In genomic region chr2:110865188-110865587, GRCh38 we compare ENCODE assay signal across 9 cellular contexts.
A peak's percentile ranks its signal among the peaks of the same experiment; 100 is the strongest.
DNase-seq lines count a peak whose midpoint lies in the region; ATAC-seq and TF ChIP-seq lines count a peak whose summit lies in the region.
"Had no signal": no experiment of that assay in that cellular context is flagged by ENCODE, and none has a peak within 500 bp of the region (broad histone marks: within the 10 kb centered on the region; RNA-seq: fewer than 3 reads in every experiment).

No MANE protein-coding gene starts in this region.

- H3K36me3 ChIP-seq in ovary (no peaks in the 10 kb centered on the region), GM23338 (ENCODE audit: insufficient read depth) (no peaks in the 10 kb centered on the region), neuronal stem cell (replicated peaks in 1 of 2; ENCODE audit: control insufficient read depth in 2 of 2, insufficient read depth in 2 of 2, low read length in 2 of 2) (no peaks in the 10 kb centered on the region)
- H3K36me3 ChIP-seq: neutrophil had no signal

- no peak overlapping the region for H3K27ac Mint-ChIP-seq in GM23338

- no peaks in the 10 kb centered on the region for H4K20me1 ChIP-seq in GM23338 (replicated peaks; ENCODE audit: insufficient read depth)

- peaks cover 29% of the 10 kb centered on the region for H3K4me1 Mint-ChIP-seq in GM23338

- no peak overlapping the region for H2AK5ac ChIP-seq in neuronal stem cell (ENCODE audit: low read depth, low read length)

- H3K27ac ChIP-seq in ovary (no peak overlapping the region), GM23338 (ENCODE audit: low read depth) (no peak overlapping the region), neuronal stem cell (replicated peaks; ENCODE audit: low read length) (no peak overlapping the region)
- H3K27ac ChIP-seq: neutrophil had no signal

- no peak overlapping the region for H4K8ac ChIP-seq in neuronal stem cell (ENCODE audit: low read depth, low read length)

- H3K79me1 ChIP-seq in neuronal stem cell (ENCODE audit: low read depth, low read length) = no peaks in the 10 kb centered on the region

- WGBS in ovary, 3 donors = 70 to 77% (median 71%) methylated on average over 5 of the region's 5 CpGs
- WGBS in neuronal stem cell (ENCODE audit: extremely low coverage in 2 of 2, insufficient read length in 2 of 2, insufficient replicate concordance in 1 of 2), 2 donors = no CpG with 5 or more reads among the region's 5 CpGs

- ATAC-seq in GM18511 (IDR thresholded peaks at IDR 0.05; ENCODE audit: unreplicated experiment) (peak; percentile 96), GM21390 (IDR thresholded peaks at IDR 0.05; ENCODE audit: unreplicated experiment) (peak; percentile 96), HG03439 (IDR thresholded peaks at IDR 0.05; ENCODE audit: unreplicated experiment) (peak; percentile 96), GM23338 (no peak)

- H3K9ac ChIP-seq in neuronal stem cell (ENCODE audit: low read depth, low read length, poor library complexity) = no peak overlapping the region

- H3K9me2 ChIP-seq in GM23338 (ENCODE audit: insufficient read depth) = no peaks in the 10 kb centered on the region

- DNase-seq in epithelial cell of proximal tubule (ENCODE audit: low read depth) = peak; percentile 15
- DNase-seq in ovary = no peak
- no peak for DNase-seq in GM23338 (ENCODE audit: low spot score)
- DNase-seq in neuronal stem cell (ENCODE audit: low spot score) = no peak
- DNase-seq in activated gamma-delta T cell (lab: John Stamatoyannopoulos, UW) = no peak

- H2AFZ ChIP-seq in GM23338 (no peak overlapping the region), neuronal stem cell (ENCODE audit: low read length) (no peak overlapping the region)

- intact Hi-C loops in ovary (cut with DNase I) = no loop called here

- no peak overlapping the region for H3K4me2 ChIP-seq in GM23338
- H3K4me2 ChIP-seq in neuronal stem cell (ENCODE audit: insufficient read depth, low read length, poor library complexity, severe bottlenecking) = no peak overlapping the region

- no peaks in the 10 kb centered on the region for H3K79me2 ChIP-seq in GM23338 (replicated peaks; ENCODE audit: insufficient read depth)

- H4K91ac ChIP-seq in neuronal stem cell (ENCODE audit: low read depth, low read length, poor library complexity) = no peak overlapping the region

- H3K14ac ChIP-seq in neuronal stem cell (ENCODE audit: low read length) = no peak overlapping the region

- H2BK5ac ChIP-seq in neuronal stem cell (ENCODE audit: low read length) = no peak overlapping the region

- H2BK12ac ChIP-seq in neuronal stem cell (ENCODE audit: low read length) = no peak overlapping the region

- H3K9me3 ChIP-seq in ovary (no peaks in the 10 kb centered on the region), neuronal stem cell (replicated peaks in 1 of 2; ENCODE audit: control insufficient read depth in 2 of 2, insufficient read depth in 1 of 2, low read depth in 1 of 2, low read length in 2 of 2) (no peaks in the 10 kb centered on the region)
- H3K9me3 ChIP-seq: neutrophil had no signal

- no peak overlapping the region for H3K4me3 Mint-ChIP-seq in GM23338

- H3K27me3 Mint-ChIP-seq in GM23338 (ENCODE audit: insufficient read depth, low read depth, poor library complexity) = peaks cover 11% of the 10 kb centered on the region

- no peak overlapping the region for H3K18ac ChIP-seq in neuronal stem cell (ENCODE audit: low read length)

- H3K36me3 Mint-ChIP-seq in GM23338 (ENCODE audit: low read depth) = no peaks in the 10 kb centered on the region; the same call in 1 of the 3 replicates

- 0 out of 2 replicates have a peak, but pooled peaks cover 2% of the 10 kb centered on the region for H3F3A ChIP-seq in GM23338 (replicated peaks; ENCODE audit: low read depth)

- H3K4ac ChIP-seq in neuronal stem cell (ENCODE audit: low read length) = no peak overlapping the region

- H2BK15ac ChIP-seq in neuronal stem cell (ENCODE audit: low read length) = no peak overlapping the region

- H3K4me1 ChIP-seq in ovary (ENCODE audit: insufficient read depth) (no peaks in the 10 kb centered on the region), GM23338 (ENCODE audit: insufficient read depth) (peaks cover 15% of the 10 kb centered on the region), neuronal stem cell (ENCODE audit: control insufficient read depth in 2 of 2, insufficient read depth in 1 of 2, low read depth in 1 of 2, low read length in 2 of 2) (peaks cover 10 to 43% of the 10 kb centered on the region in 2 donors)

- TF ChIP-seq EP300 in ovary (IDR thresholded peaks at IDR 0.05) = no peak

- H3K9me3 Mint-ChIP-seq in GM23338 = no peaks in the 10 kb centered on the region

- no peak overlapping the region for H3K4me3 ChIP-seq in epithelial cell of proximal tubule (ENCODE audit: low read depth, low read length)
- no peak overlapping the region for H3K4me3 ChIP-seq in ovary
- no peak overlapping the region for H3K4me3 ChIP-seq in GM23338
- no peak overlapping the region for H3K4me3 ChIP-seq in neuronal stem cell (ENCODE audit: low read length in 2 of 2)

- TF ChIP-seq CTCF in epithelial cell of proximal tubule (conservative IDR thresholded peaks at IDR 0.05; ENCODE audit: low read depth, low read length) (no peak), ovary (IDR thresholded peaks at IDR 0.05) (no peak), GM23338 (conservative IDR thresholded peaks at IDR 0.05; ENCODE audit: low read depth in 2 of 2) (no peak)

- H3K27me3 ChIP-seq in ovary (no peaks in the 10 kb centered on the region), GM23338 (ENCODE audit: insufficient read depth) (no peaks in the 10 kb centered on the region), neuronal stem cell (ENCODE audit: control insufficient read depth in 3 of 3, insufficient read depth in 3 of 3, low read depth in 1 of 3, low read length in 3 of 3) (peaks cover 0 to 7% (median 0%) of the 10 kb centered on the region in 3 experiments)
- H3K27me3 ChIP-seq: neutrophil had no signal

- no peak for TF ChIP-seq POLR2A in ovary (IDR thresholded peaks at IDR 0.05)

- no peak overlapping the region for H2BK120ac ChIP-seq in neuronal stem cell (ENCODE audit: low read depth, low read length)

- H3K23ac ChIP-seq in neuronal stem cell (ENCODE audit: low read depth, low read length, poor library complexity) = no peak overlapping the region

TF ChIP-seq in GM23338, 12 proteins besides CTCF, POLR2A, EP300 and RAD21:
- TF ChIP-seq REST (IDR thresholded peaks at IDR 0.05; ENCODE audit: unreplicated experiment) (no peak), ZNF331 (CRISPR knock-in tag; IDR thresholded peaks at IDR 0.05; ENCODE audit: low read depth) (no peak), NANOG (IDR thresholded peaks at IDR 0.05; ENCODE audit: borderline replicate concordance) (no peak), POLR2AphosphoS5 (IDR thresholded peaks at IDR 0.05; ENCODE audit: low read depth) (no peak), EZH2 (IDR thresholded peaks at IDR 0.05; ENCODE audit: low read depth, unreplicated experiment) (no peak), STAT1 (IDR thresholded peaks at IDR 0.05; ENCODE audit: unreplicated experiment) (no peak), ETS1 (IDR thresholded peaks at IDR 0.05) (no peak), ZNF114 (CRISPR knock-in tag; IDR thresholded peaks at IDR 0.05) (no peak)
